Comparison of ENCODE assay signal across 1 cellular context in genomic region chr4:48139688-48140087, GRCh38.
TF ChIP-seq lines count a peak whose summit lies in the region.

No MANE protein-coding gene starts in this region.

TF ChIP-seq in WTC11, 78 proteins besides CTCF, POLR2A, EP300 and RAD21 (continued from another document):
- TF ChIP-seq SMAD3 (CRISPR knock-in tag; IDR thresholded peaks at IDR 0.05; ENCODE audit: borderline replicate concordance) (no peak), MXD4 (CRISPR knock-in tag; IDR thresholded peaks at IDR 0.05; ENCODE audit: borderline replicate concordance) (no peak), PRDM15 (CRISPR knock-in tag; IDR thresholded peaks at IDR 0.05) (no peak), AFF4 (CRISPR knock-in tag; IDR thresholded peaks at IDR 0.05; ENCODE audit: borderline replicate concordance) (no peak), ELF4 (CRISPR knock-in tag; IDR thresholded peaks at IDR 0.05; ENCODE audit: low read depth) (no peak), NR2C2 (CRISPR knock-in tag; IDR thresholded peaks at IDR 0.05) (no peak)
